In genomic region chr3:143119974-143120715, GRCh38 we compare ENCODE assay signal across 8 cellular contexts. TPM values are rescaled to one million over a fixed set of nuclear protein-coding genes. Genes with fewer than 3 reads are reported as not detected.
DNase-seq lines count a peak whose midpoint lies in the region; ATAC-seq and TF ChIP-seq lines count a peak whose summit lies in the region.

No MANE protein-coding gene starts in this region.

- H3K4me1 ChIP-seq in Caco-2 (no peaks in the 10 kb centered on the region), esophagus (ENCODE audit: control insufficient read depth in 2 of 2, insufficient read depth in 2 of 2, low read length in 1 of 2) (peaks cover 8 to 11% of the 10 kb centered on the region in 2 donors), tibial artery (peaks cover 0 to 26% (median 21%) of the 10 kb centered on the region in 4 donors)
- peaks cover 0 to 29% of the 10 kb centered on the region in 2 donors for H3K4me1 ChIP-seq in naive thymus-derived CD4-positive, alpha-beta T cell (ENCODE audit: control insufficient read depth in 2 of 2, insufficient read depth in 2 of 2, low read length in 2 of 2)

- no peak for DNase-seq in Caco-2
- DNase-seq in KBM-7: peak; percentile 44
- peak; percentile 47 for DNase-seq in activated CD4-positive, alpha-beta memory T cell treated with anti-CD3 and anti-CD28 coated beads for 36 hours
- peak; percentile 25 to 58 (median 47) for DNase-seq in naive thymus-derived CD4-positive, alpha-beta T cell
- DNase-seq in tibial artery: no peak
- DNase-seq in GDM1 (lab: John Stamatoyannopoulos, UW): no peak

- no peak overlapping the region for H3K27ac ChIP-seq in esophagus (ENCODE audit: low read depth in 2 of 2, low read length in 1 of 2)
- H3K27ac ChIP-seq in naive thymus-derived CD4-positive, alpha-beta T cell (ENCODE audit: low read depth, low read length): peak overlapping the region; percentile 67
- peak overlapping the region in 1 of 2 donors; percentile 29 for H3K27ac ChIP-seq in tibial artery

- BruUV-seq in Caco-2 (replicated peaks; lab: Mats Ljungman, UMichigan): no TSS peak

- H3K4me3 ChIP-seq in Caco-2 (ENCODE audit: low read depth, low read length) (peak overlapping the region; percentile 37), esophagus (ENCODE audit: low read depth in 1 of 2, low read length in 2 of 2) (peak overlapping the region; percentile 65 to 73), tibial artery (peak overlapping the region; percentile 58 to 64)
- peak overlapping the region; percentile 95 for H3K4me3 ChIP-seq in naive thymus-derived CD4-positive, alpha-beta T cell (ENCODE audit: low read length)

- H3K9me3 Mint-ChIP-seq in Caco-2 (ENCODE audit: unreplicated experiment): no peaks in the 10 kb centered on the region
- no peaks in the 10 kb centered on the region for H3K9me3 Mint-ChIP-seq in activated CD4-positive, alpha-beta memory T cell treated with anti-CD3 and anti-CD28 coated beads for 36 hours
- no peaks in the 10 kb centered on the region for H3K9me3 Mint-ChIP-seq in naive thymus-derived CD4-positive, alpha-beta T cell

- H3K9me3 ChIP-seq in Caco-2 (no peaks in the 10 kb centered on the region; the same call in 1 of the 2 replicates), esophagus (ENCODE audit: control insufficient read depth in 2 of 2, insufficient read depth in 1 of 2, low read depth in 1 of 2, low read length in 1 of 2) (peaks cover 0 to 6% of the 10 kb centered on the region in 2 donors), tibial artery (no peaks in the 10 kb centered on the region)
- H3K9me3 ChIP-seq in naive thymus-derived CD4-positive, alpha-beta T cell (ENCODE audit: control insufficient read depth in 2 of 3, low read length in 3 of 3): no peaks in the 10 kb centered on the region

- in situ Hi-C loops in KBM-7 (cut with MboI; ENCODE audit: low pct_unique_long_range_greater_than_20kb, low sequenced_read_pairs): no loop called here

- POLR2A ChIA-PET in Caco-2 (lab: Charles Lee): no interaction called here
- POLR2A ChIA-PET in activated CD4-positive, alpha-beta memory T cell treated with anti-CD3 and anti-CD28 coated beads for 36 hours (lab: Charles Lee): interaction anchor here (0.6 to 1.1 kb wide), 3 partner anchors 11 to 851 kb away, joined by 3 read pairs; partner anchors contain the start of genes DIPK2A and U2SURP
- POLR2A ChIA-PET in naive thymus-derived CD4-positive, alpha-beta T cell (lab: Charles Lee): interaction anchor here (1.0 to 2.1 kb wide), 4 partner anchors 51 to 851 kb away, joined by 3 to 12 read pairs (median 5); partner anchors contain the start of gene DIPK2A

- no peaks in the 10 kb centered on the region for H3K4me1 Mint-ChIP-seq in Caco-2 (ENCODE audit: low read depth, unreplicated experiment)
- peaks cover 19% of the 10 kb centered on the region for H3K4me1 Mint-ChIP-seq in activated CD4-positive, alpha-beta memory T cell treated with anti-CD3 and anti-CD28 coated beads for 36 hours (ENCODE audit: low read depth)
- H3K4me1 Mint-ChIP-seq in naive thymus-derived CD4-positive, alpha-beta T cell: peaks cover 25 to 63% (median 53%) of the 10 kb centered on the region in 7 donors

- CTCF ChIA-PET in Caco-2 (lab: Charles Lee): no interaction called here
- CTCF ChIA-PET in activated CD4-positive, alpha-beta memory T cell treated with anti-CD3 and anti-CD28 coated beads for 36 hours (lab: Charles Lee): interaction anchor here (0.5 to 1.7 kb wide), 4 partner anchors 14 to 305 kb away, joined by 4 to 5 read pairs (median 4); partner anchors contain the start of gene U2SURP
- CTCF ChIA-PET in naive thymus-derived CD4-positive, alpha-beta T cell (lab: Charles Lee): interaction anchor here (0.9 to 1.4 kb wide), 5 partner anchors 47 to 632 kb away, joined by 3 to 5 read pairs (median 4); no protein-coding TSS in a partner anchor

- H3K36me3 ChIP-seq in Caco-2 (ENCODE audit: control insufficient read depth, insufficient read depth, low read length) (no peaks in the 10 kb centered on the region), esophagus (ENCODE audit: control insufficient read depth in 2 of 2, insufficient read depth in 2 of 2, low read length in 1 of 2) (no peaks in the 10 kb centered on the region), tibial artery (no peaks in the 10 kb centered on the region)
- H3K36me3 ChIP-seq in naive thymus-derived CD4-positive, alpha-beta T cell (ENCODE audit: control insufficient read depth in 2 of 3, insufficient read depth in 3 of 3, low read length in 3 of 3): peaks cover 0 to 10% (median 0%) of the 10 kb centered on the region in 3 experiments

- H3K36me3 Mint-ChIP-seq in Caco-2 (ENCODE audit: insufficient read depth, unreplicated experiment): no peaks in the 10 kb centered on the region
- peaks cover 2% of the 10 kb centered on the region for H3K36me3 Mint-ChIP-seq in activated CD4-positive, alpha-beta memory T cell treated with anti-CD3 and anti-CD28 coated beads for 36 hours
- peaks cover 0 to 6% (median 0%) of the 10 kb centered on the region in 5 donors for H3K36me3 Mint-ChIP-seq in naive thymus-derived CD4-positive, alpha-beta T cell

- H3K27me3 Mint-ChIP-seq in Caco-2 (ENCODE audit: insufficient read depth, unreplicated experiment): peaks cover 26% of the 10 kb centered on the region
- peaks cover 8% of the 10 kb centered on the region for H3K27me3 Mint-ChIP-seq in activated CD4-positive, alpha-beta memory T cell treated with anti-CD3 and anti-CD28 coated beads for 36 hours
- peaks cover 0 to 19% (median 0%) of the 10 kb centered on the region in 5 donors for H3K27me3 Mint-ChIP-seq in naive thymus-derived CD4-positive, alpha-beta T cell

- H3K27ac Mint-ChIP-seq in Caco-2 (ENCODE audit: unreplicated experiment): no peak overlapping the region
- no peak overlapping the region for H3K27ac Mint-ChIP-seq in activated CD4-positive, alpha-beta memory T cell treated with anti-CD3 and anti-CD28 coated beads for 36 hours
- H3K27ac Mint-ChIP-seq in naive thymus-derived CD4-positive, alpha-beta T cell: peak overlapping the region in 8 of 9 donors; percentile 42 to 85 (median 64)

- intact Hi-C loops in Caco-2 (cut with micrococcal nuclease; ENCODE audit: unreplicated experiment) (no loop called here), tibial artery (cut with DNase I; ENCODE audit: low total_unique reads) (no loop called here)
- intact Hi-C loops in activated CD4-positive, alpha-beta memory T cell treated with anti-CD3 and anti-CD28 coated beads for 36 hours (cut with micrococcal nuclease): loop anchor here (1.0 to 5.0 kb wide), 7 partner anchors 38 to 632 kb away; partner anchors contain the start of gene U2SURP
- intact Hi-C loops in naive thymus-derived CD4-positive, alpha-beta T cell (cut with micrococcal nuclease): loop anchor here (1.0 to 10.0 kb wide), 15 partner anchors 58 to 895 kb away; partner anchors contain the start of genes DIPK2A (in 2 of the 2), U2SURP (in 2 of the 2), ATR (in 1 of the 2) and GK5 (in 1 of the 2)

- ATAC-seq in GM21526 (IDR thresholded peaks at IDR 0.05; ENCODE audit: low FRiP score, unreplicated experiment): peak; percentile 2
- ATAC-seq in naive thymus-derived CD4-positive, alpha-beta T cell: peak; percentile 12

- H3K27me3 ChIP-seq in Caco-2 (replicated peaks; ENCODE audit: control insufficient read depth, insufficient read depth, low read length) (no peaks in the 10 kb centered on the region; the same call in 1 of the 2 replicates), esophagus (ENCODE audit: control insufficient read depth in 1 of 2, insufficient read depth in 2 of 2, low read length in 2 of 2) (no peaks in the 10 kb centered on the region), tibial artery (peaks cover 0 to 27% of the 10 kb centered on the region in 2 donors)
- no peaks in the 10 kb centered on the region for H3K27me3 ChIP-seq in naive thymus-derived CD4-positive, alpha-beta T cell (ENCODE audit: control insufficient read depth in 2 of 2, insufficient read depth in 2 of 2, low read length in 2 of 2)

- TF ChIP-seq CTCF in Caco-2 (IDR thresholded peaks at IDR 0.05; ENCODE audit: insufficient read depth in 1 of 2, low read depth in 1 of 2, low read length in 1 of 2, severe bottlenecking in 1 of 2, unreplicated experiment in 1 of 2) (no peak), tibial artery (IDR thresholded peaks at IDR 0.05) (no peak)

- WGBS in esophagus, 2 donors: 1% methylated on average over 78 to 85 of the region's 85 CpGs

- H3K4me3 Mint-ChIP-seq in Caco-2 (ENCODE audit: unreplicated experiment): peak overlapping the region; percentile 68
- peak overlapping the region; percentile 82 for H3K4me3 Mint-ChIP-seq in activated CD4-positive, alpha-beta memory T cell treated with anti-CD3 and anti-CD28 coated beads for 36 hours
- H3K4me3 Mint-ChIP-seq in naive thymus-derived CD4-positive, alpha-beta T cell: peak overlapping the region; percentile 87 to 95 (median 93)

RNA-seq across cellular contexts. Expression of gene CHST2, which starts 0.6 kb away (rescaled TPM):
- total RNA-seq in Caco-2 (2022): not detected in 2 replicates
- total RNA-seq in activated CD4-positive, alpha-beta memory T cell treated with anti-CD3 and anti-CD28 coated beads for 36 hours: 1 to 10 TPM; 4.5 to 4.7 TPM
- under 1 TPM; 0.37 to 0.48 TPM for polyA plus RNA-seq in esophagus
- total RNA-seq in naive thymus-derived CD4-positive, alpha-beta T cell: 10 to 100 TPM in 1 of 5 experiments, 1 to 10 TPM in 4; 3.4 to 12.3 (median 4.5) TPM
- polyA plus RNA-seq in naive thymus-derived CD4-positive, alpha-beta T cell: 10 to 100 TPM in 1 of 2 donors, 1 to 10 TPM in 1; 6.6 to 11.5 TPM

Comparison
In these comparisons a context has a peak if more than half of its experiments do, and no peak if none do; other contexts are left out.
1. DNase-seq: peak in KBM-7 (single experiment), activated CD4-positive, alpha-beta memory T cell treated with anti-CD3 and anti-CD28 coated beads for 36 hours (single experiment) and naive thymus-derived CD4-positive, alpha-beta T cell (9 of 9); none in Caco-2 (0 of 2), tibial artery (0 of 2) and GDM1 (single experiment).
2. H3K4me3 ChIP-seq: peak in every context shown above with its lines; median percentile 95 in naive thymus-derived CD4-positive, alpha-beta T cell; 69 in esophagus; 61 in tibial artery; 37 in Caco-2.
3. H3K27ac Mint-ChIP-seq: peak in naive thymus-derived CD4-positive, alpha-beta T cell (8 of 9); none in Caco-2 (single experiment) and activated CD4-positive, alpha-beta memory T cell treated with anti-CD3 and anti-CD28 coated beads for 36 hours (single experiment).
4. intact Hi-C loops: an anchor here in activated CD4-positive, alpha-beta memory T cell treated with anti-CD3 and anti-CD28 coated beads for 36 hours (1.0 to 5.0 kb wide) and naive thymus-derived CD4-positive, alpha-beta T cell (1.0 to 10.0 kb wide); none called in Caco-2 and tibial artery.
5. Peak in every context shown above with its lines, with median percentiles within 50 percentile points of each other: H3K4me3 Mint-ChIP-seq.